22 cellular contexts compared by ENCODE assay signal in the genomic region with DNA sequence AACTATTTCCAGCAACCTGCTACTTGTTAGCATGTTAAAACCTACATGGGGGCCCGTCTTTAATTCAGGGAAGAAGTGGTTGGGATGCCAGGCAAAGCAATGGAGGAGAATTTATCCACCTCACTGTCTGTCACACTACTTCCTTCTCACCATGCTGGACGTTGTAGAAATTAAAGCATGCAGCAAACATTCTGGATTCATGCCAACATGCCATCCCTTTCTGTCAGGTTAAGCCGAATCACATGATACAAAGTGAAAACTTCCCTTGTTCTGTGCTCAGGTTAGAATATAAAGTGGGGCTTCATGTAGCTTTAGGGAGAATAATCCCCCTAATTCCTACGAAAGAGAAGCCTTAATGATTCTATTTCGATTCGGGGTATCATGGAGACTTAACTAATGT.
DNase-seq lines count a peak whose midpoint lies in the region; ATAC-seq, FAIRE-seq and TF ChIP-seq lines count a peak whose summit lies in the region.
"Had no signal": no experiment of that assay in that cellular context is flagged by ENCODE, and none has a peak within 500 bp of the region (broad histone marks: within the 10 kb centered on the region; RNA-seq: fewer than 3 reads in every experiment).

No MANE protein-coding gene starts in this region.

- TF ChIP-seq CTCF in K562 (IDR thresholded peaks at IDR 0.05 in 2 of 3, conservative IDR thresholded peaks at IDR 0.05 in 1 of 3; ENCODE audit: insufficient read depth in 2 of 3, low read depth in 1 of 3, low read length in 3 of 3) (no peak), neutrophil (IDR thresholded peaks at IDR 0.05) (no peak), testis (IDR thresholded peaks at IDR 0.05) (no peak)

- TF ChIP-seq EP300 in K562 (IDR thresholded peaks at IDR 0.05; ENCODE audit: low read length), result no peak

- H3K4me1 ChIP-seq in BLaER1 (peaks cover 79% of the 10 kb centered on the region), K562 (replicated peaks in 1 of 2; ENCODE audit: control insufficient read depth in 2 of 2, insufficient read depth in 2 of 2, low read length in 2 of 2) (no peaks in the 10 kb centered on the region), neutrophil (ENCODE audit: control insufficient read depth in 1 of 2, insufficient read depth in 1 of 2, low read depth in 1 of 2, low read length in 1 of 2) (peaks cover 23 to 33% of the 10 kb centered on the region in 2 experiments), testis (no peaks in the 10 kb centered on the region)
- H3K4me1 ChIP-seq: A549 had no signal

- no peak for ATAC-seq in K562
- ATAC-seq: A549, GM12878, HCT116 had no signal

- FAIRE-seq in K562 (lab: Jason Lieb, UNC), result no peak
- FAIRE-seq: A549, GM12878 had no signal

- no peaks in the 10 kb centered on the region for H4K20me1 ChIP-seq in BLaER1
- H4K20me1 ChIP-seq in K562 (replicated peaks; ENCODE audit: control insufficient read depth, insufficient read depth, low read length), result no peaks in the 10 kb centered on the region

- CTCF ChIA-PET in K562 (lab: Yijun Ruan, JAX; ENCODE audit: low intra/inter-chr PET ratio), result no interaction called here

- intact Hi-C loops in K562 (cut with micrococcal nuclease) (no loop called here), testis (cut with DNase I; ENCODE audit: low total_unique reads) (no loop called here)

- POLR2A ChIA-PET in K562 (lab: Yijun Ruan, JAX), result interaction anchor here (0.6 kb wide), 1 partner anchor 539 kb away, joined by 3 read pairs; no protein-coding TSS in a partner anchor

- H3K27me3 ChIP-seq in BLaER1, result no peaks in the 10 kb centered on the region
- H3K27me3 ChIP-seq in K562 (ENCODE audit: control insufficient read depth in 2 of 2, insufficient read depth in 2 of 2, low read length in 2 of 2), result peaks cover 20 to 29% of the 10 kb centered on the region in 2 experiments
- H3K27me3 ChIP-seq in neutrophil, result no peaks in the 10 kb centered on the region
- H3K27me3 ChIP-seq in testis, result no peaks in the 10 kb centered on the region

- H3K9me3 ChIP-seq in BLaER1 (peaks cover 8% of the 10 kb centered on the region; the same call in 1 of the 2 replicates), K562 (replicated peaks; ENCODE audit: control insufficient read depth, insufficient read depth, low read depth, low read length) (no peaks in the 10 kb centered on the region), neutrophil (no peaks in the 10 kb centered on the region), testis (no peaks in the 10 kb centered on the region)
- H3K9me3 ChIP-seq: A549 had no signal

- WGBS in K562 (ENCODE audit: insufficient coverage, low coverage, missing lambda C conversion rate), result 1% methylated on average over 6 of the region's 6 CpGs
- WGBS in testis, 2 donors, result 68% methylated on average over 6 of the region's 6 CpGs

- H3K27ac ChIP-seq in BLaER1, result peak overlapping the region; percentile 89
- H3K27ac ChIP-seq in K562 (ENCODE audit: extremely low read depth, low read depth, low read length), result no peak overlapping the region
- peak overlapping the region; percentile 21 for H3K27ac ChIP-seq in neutrophil
- H3K27ac ChIP-seq in testis, result no peak overlapping the region
- H3K27ac ChIP-seq: 22Rv1, A549 had no signal

- no peak for TF ChIP-seq POLR2A in K562 (conservative IDR thresholded peaks at IDR 0.05)
- TF ChIP-seq POLR2A in testis (IDR thresholded peaks at IDR 0.05), result no peak

- H3K4me2 ChIP-seq in BLaER1 (peak overlapping the region; percentile 77), K562 (ENCODE audit: insufficient read depth, low read length) (no peak overlapping the region)
- H3K4me2 ChIP-seq: A549 had no signal

- no peak for TF ChIP-seq RAD21 in K562 (CRISPR knock-in tag; conservative IDR thresholded peaks at IDR 0.05 in 1 of 2, IDR thresholded peaks at IDR 0.05 in 1 of 2)

- DNase-seq in NCI-H510A treated with DMSO at 0.1 percent for 48 hours (lab: John Stamatoyannopoulos, UW) (peak; percentile 9), NCI-H510A (lab: John Stamatoyannopoulos, UW) (no peak), K562 (ENCODE audit: extremely low read depth in 1 of 4, low spot score in 3 of 4) (no peak), testis (no peak)
- DNase-seq in activated naive CD4-positive, alpha-beta T cell (lab: John Stamatoyannopoulos, UW), result no peak
- DNase-seq: AML-193; CD4-positive, CD25-positive, alpha-beta regulatory T cell; CD8-positive, alpha-beta memory T cell; COR-L47; DMS 273 treated with DMSO at 0.1 percent for 48 hours; DMS53; DND-41; EL; GOT3; H7; HFFc6 had no signal

- no peak overlapping the region; the same call in 1 of the 2 replicates for H3K9ac ChIP-seq in BLaER1
- H3K9ac ChIP-seq in K562 (ENCODE audit: insufficient read depth in 1 of 2, low read depth in 2 of 2, low read length in 2 of 2), result no peak overlapping the region

- H3K9me1 ChIP-seq in K562 (ENCODE audit: control insufficient read depth, insufficient read depth, low read length), result no peaks in the 10 kb centered on the region

- no peak overlapping the region for H2AFZ ChIP-seq in K562 (ENCODE audit: low read depth, low read length)

- H3K36me3 ChIP-seq in BLaER1 (peaks cover 80% of the 10 kb centered on the region), K562 (ENCODE audit: control insufficient read depth, insufficient read depth, low read length) (no peaks in the 10 kb centered on the region), neutrophil (peaks cover 13% of the 10 kb centered on the region), testis (ENCODE audit: low read depth, missing control alignments) (no peaks in the 10 kb centered on the region)

- in situ Hi-C loops in K562 (cut with MboI), result no loop called here

- no peak overlapping the region for H3K4me3 ChIP-seq in BLaER1
- no peak overlapping the region for H3K4me3 ChIP-seq in K562
- H3K4me3 ChIP-seq in neutrophil (ENCODE audit: low read depth in 1 of 2, low read length in 1 of 2), result no peak overlapping the region
- H3K4me3 ChIP-seq in testis, result no peak overlapping the region
- H3K4me3 ChIP-seq: A549, GM12878 had no signal

- H3K79me2 ChIP-seq in K562 (ENCODE audit: control insufficient read depth, insufficient read depth, low read length), result no peaks in the 10 kb centered on the region

- no TSS peak for BruUV-seq in K562 (replicated peaks; lab: Mats Ljungman, UMichigan)

TF ChIP-seq in K562, 482 proteins besides CTCF, POLR2A, EP300 and RAD21:
- TF ChIP-seq NFIC (IDR thresholded peaks at IDR 0.05) (peak; percentile 38; the same call in 1 of the 2 replicates), TAF15 (IDR thresholded peaks at IDR 0.05; ENCODE audit: low read depth, low read length) (no peak)
TF ChIP-seq in K562: peak in this region for 1.

Comparison
In these comparisons a context has a peak if more than half of its experiments do, and no peak if none do; other contexts are left out.
1. H3K27ac ChIP-seq: peak in BLaER1 (single experiment) and neutrophil (single experiment); none in K562 (single experiment) and testis (0 of 2).